Comparison of ENCODE assay signal across 31 cellular contexts in genomic region chr13:91724591-91724990, GRCh38.
"Had no signal": no experiment of that assay in that cellular context is flagged by ENCODE, and none has a peak within 500 bp of the region (broad histone marks: within the 10 kb centered on the region; RNA-seq: fewer than 3 reads in every experiment).

No MANE protein-coding gene starts in this region.

- H3K36me3 ChIP-seq: ascending aorta had no signal

- H3K27me3 ChIP-seq: ascending aorta had no signal

- ATAC-seq: activated CD8-positive, alpha-beta T cell treated with anti-CD3 and anti-CD28 coated beads for 36 hours; activated naive CD4-positive, alpha-beta T cell treated with anti-CD3 and anti-CD28 coated beads, Interleukin-2, amount 50 U/mL, for 72 hours; activated T-cell treated with anti-CD3 and anti-CD28 coated beads, Interleukin-2, amount 50 U/mL, for 4 hours; activated T-cell treated with anti-CD3 and anti-CD28 coated beads, Interleukin-2, amount 50 U/mL, for 72 hours; activated T-helper 17 cell treated with anti-CD3 and anti-CD28 coated beads, Interleukin-2, amount 50 U/mL, for 72 hours had no signal

- DNase-seq: activated B cell treated with CpG ODN at 0.5 μM for 24 hours; activated CD4-positive, alpha-beta memory T cell treated with anti-CD3 and anti-CD28 coated beads for 36 hours; activated CD4-positive, alpha-beta T cell treated with anti-CD3 and anti-CD28 coated beads for 4 hours; activated CD4-positive, alpha-beta T cell treated with anti-CD3 and anti-CD28 coated beads, Interleukin-2, amount 10 ng/mL, durations not matched to agents 24 days and 14 days; activated CD4-positive, alpha-beta T cell treated with anti-CD3 and anti-CD28 coated beads, Interleukin-2, amount 50 U/mL, for 1 hour; activated CD4-positive, alpha-beta T cell treated with anti-CD3 and anti-CD28 coated beads, Interleukin-2, amount 50 U/mL, for 4 hours; activated CD4-positive, CD25-positive, alpha-beta regulatory T cell treated with anti-CD3 and anti-CD28 coated beads, Interleukin-2, amount 50 U/mL, for 72 hours; activated CD8-positive, alpha-beta memory T cell treated with anti-CD3 and anti-CD28 coated beads, Interleukin-2, amount 50 U/mL, for 4 hours; activated CD8-positive, alpha-beta T cell treated with anti-CD3 and anti-CD28 coated beads for 36 hours; activated effector memory CD4-positive, alpha-beta T cell treated with anti-CD3 and anti-CD28 coated beads, Interleukin-2, amount 50 U/mL, for 16 hours; activated gamma-delta T cell treated with Interleukin-2 at 50 U/mL for 16 hours; activated naive CD4-positive, alpha-beta T cell; activated naive CD4-positive, alpha-beta T cell treated with anti-CD3 and anti-CD28 coated beads for 36 hours; activated naive CD4-positive, alpha-beta T cell treated with anti-CD3 and anti-CD28 coated beads, Interleukin-2, amount 50 U/mL, for 16 hours; activated naive CD8-positive, alpha-beta T cell treated with anti-CD3 and anti-CD28 coated beads for 36 hours; activated T-cell treated with anti-CD3 and anti-CD28 coated beads for 4 hours; activated T-cell treated with anti-CD3 and anti-CD28 coated beads, Interleukin-2, amount 50 U/mL, for 1 hour; activated T-cell treated with anti-CD3 and anti-CD28 coated beads, Interleukin-2, amount 50 U/mL, for 4 hours; activated T-cell treated with anti-CD3 and anti-CD28 coated beads, Interleukin-2, amount 50 U/mL, for 72 hours; amygdala; anterior cingulate cortex; central memory CD4-positive, alpha-beta T cell; T-helper 1 cell; T-helper 2 cell; T-helper 9 cell had no signal

- H3K4me3 ChIP-seq: ascending aorta had no signal

- H3K9me3 ChIP-seq: ascending aorta had no signal

- H3K4me1 ChIP-seq: ascending aorta had no signal

- H3K27ac ChIP-seq: ascending aorta, VCaP had no signal

- FAIRE-seq: bronchial epithelial cell, TTC549 had no signal
